Comparison of ENCODE assay signal across 1 cellular context in genomic region chr9:6412572-6413364, GRCh38.
A peak's percentile ranks its signal among the peaks of the same experiment; 100 is the strongest.
TF ChIP-seq lines count a peak whose summit lies in the region.

TSS of gene UHRF2 (plus strand) at chr9:6413199. CDS start at chr9:6413491, 292 bp downstream.

TF ChIP-seq in HepG2, 621 proteins besides CTCF, POLR2A, EP300 and RAD21 (continued from another document and continues in another):
- TF ChIP-seq STAT6 (CRISPR knock-in tag; IDR thresholded peaks at IDR 0.05; ENCODE audit: borderline replicate concordance) (0 out of 2 replicates have a peak, but pooled peaks have one; percentile 54), ZNF720 (CRISPR knock-in tag; IDR thresholded peaks at IDR 0.05) (no peak), SIX1 (CRISPR knock-in tag; IDR thresholded peaks at IDR 0.05; ENCODE audit: borderline replicate concordance) (no peak), ZNF770 (CRISPR knock-in tag; IDR thresholded peaks at IDR 0.05) (no peak), SMYD3 (CRISPR knock-in tag; IDR thresholded peaks at IDR 0.05) (no peak), ZNF337 (CRISPR knock-in tag; IDR thresholded peaks at IDR 0.05; ENCODE audit: borderline replicate concordance, low read depth) (no peak), ZC3H13 (CRISPR knock-in tag; IDR thresholded peaks at IDR 0.05) (no peak), ZNF124 (CRISPR knock-in tag; IDR thresholded peaks at IDR 0.05) (no peak), MEIS2 (CRISPR knock-in tag; IDR thresholded peaks at IDR 0.05) (peak; percentile 37; the same call in 1 of the 2 replicates), RBM39 (IDR thresholded peaks at IDR 0.05; ENCODE audit: low read depth, low read length, poor library complexity, severe bottlenecking) (no peak), HOXA9 (CRISPR knock-in tag; IDR thresholded peaks at IDR 0.05; ENCODE audit: borderline replicate concordance) (no peak), SNAPC5 (CRISPR knock-in tag; IDR thresholded peaks at IDR 0.05; ENCODE audit: borderline replicate concordance) (no peak), BORCS8-MEF2B (CRISPR knock-in tag; IDR thresholded peaks at IDR 0.05) (peak; percentile 72; the same call in 1 of the 2 replicates), RNF219 (CRISPR knock-in tag; IDR thresholded peaks at IDR 0.05) (no peak), ZNF263 (CRISPR knock-in tag; IDR thresholded peaks at IDR 0.05) (peak; percentile 44; the same call in 1 of the 2 replicates), JUN (CRISPR knock-in tag; IDR thresholded peaks at IDR 0.05) (no peak), MAF1 (CRISPR knock-in tag; IDR thresholded peaks at IDR 0.05; ENCODE audit: borderline replicate concordance) (no peak), PPARG (CRISPR knock-in tag; conservative IDR thresholded peaks at IDR 0.05) (peak; percentile 42; the same call in 1 of the 2 replicates), PBX2 (CRISPR knock-in tag; IDR thresholded peaks at IDR 0.05) (no peak), ZNF556 (CRISPR knock-in tag; IDR thresholded peaks at IDR 0.05; ENCODE audit: borderline replicate concordance) (no peak), SALL1 (CRISPR knock-in tag; IDR thresholded peaks at IDR 0.05) (peak; percentile 52; the same call in 1 of the 2 replicates), BCL6 (CRISPR knock-in tag; IDR thresholded peaks at IDR 0.05) (no peak), MBD4 (IDR thresholded peaks at IDR 0.05; ENCODE audit: borderline replicate concordance, low read length) (no peak), SALL2 (CRISPR knock-in tag; IDR thresholded peaks at IDR 0.05) (peak; percentile 86)
- TF ChIP-seq, protein P1, sequence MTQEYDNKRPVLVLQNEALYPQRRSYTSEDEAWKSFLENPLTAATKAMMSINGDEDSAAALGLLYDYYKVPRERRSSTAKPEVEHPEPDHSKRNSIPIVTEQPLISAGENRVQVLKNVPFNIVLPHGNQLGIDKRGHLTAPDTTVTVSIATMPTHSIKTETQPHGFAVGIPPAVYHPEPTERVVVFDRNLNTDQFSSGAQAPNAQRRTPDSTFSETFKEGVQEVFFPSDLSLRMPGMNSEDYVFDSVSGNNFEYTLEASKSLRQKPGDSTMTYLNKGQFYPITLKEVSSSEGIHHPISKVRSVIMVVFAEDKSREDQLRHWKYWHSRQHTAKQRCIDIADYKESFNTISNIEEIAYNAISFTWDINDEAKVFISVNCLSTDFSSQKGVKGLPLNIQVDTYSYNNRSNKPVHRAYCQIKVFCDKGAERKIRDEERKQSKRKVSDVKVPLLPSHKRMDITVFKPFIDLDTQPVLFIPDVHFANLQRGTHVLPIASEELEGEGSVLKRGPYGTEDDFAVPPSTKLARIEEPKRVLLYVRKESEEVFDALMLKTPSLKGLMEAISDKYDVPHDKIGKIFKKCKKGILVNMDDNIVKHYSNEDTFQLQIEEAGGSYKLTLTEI (CRISPR knock-in tag; conservative IDR thresholded peaks at IDR 0.05), result no peak
- TF ChIP-seq, protein P2, sequence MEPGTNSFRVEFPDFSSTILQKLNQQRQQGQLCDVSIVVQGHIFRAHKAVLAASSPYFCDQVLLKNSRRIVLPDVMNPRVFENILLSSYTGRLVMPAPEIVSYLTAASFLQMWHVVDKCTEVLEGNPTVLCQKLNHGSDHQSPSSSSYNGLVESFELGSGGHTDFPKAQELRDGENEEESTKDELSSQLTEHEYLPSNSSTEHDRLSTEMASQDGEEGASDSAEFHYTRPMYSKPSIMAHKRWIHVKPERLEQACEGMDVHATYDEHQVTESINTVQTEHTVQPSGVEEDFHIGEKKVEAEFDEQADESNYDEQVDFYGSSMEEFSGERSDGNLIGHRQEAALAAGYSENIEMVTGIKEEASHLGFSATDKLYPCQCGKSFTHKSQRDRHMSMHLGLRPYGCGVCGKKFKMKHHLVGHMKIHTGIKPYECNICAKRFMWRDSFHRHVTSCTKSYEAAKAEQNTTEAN (CRISPR knock-in tag; conservative IDR thresholded peaks at IDR 0.05), result peak; percentile 77; the same call in 1 of the 2 replicates
- TF ChIP-seq, protein P3, sequence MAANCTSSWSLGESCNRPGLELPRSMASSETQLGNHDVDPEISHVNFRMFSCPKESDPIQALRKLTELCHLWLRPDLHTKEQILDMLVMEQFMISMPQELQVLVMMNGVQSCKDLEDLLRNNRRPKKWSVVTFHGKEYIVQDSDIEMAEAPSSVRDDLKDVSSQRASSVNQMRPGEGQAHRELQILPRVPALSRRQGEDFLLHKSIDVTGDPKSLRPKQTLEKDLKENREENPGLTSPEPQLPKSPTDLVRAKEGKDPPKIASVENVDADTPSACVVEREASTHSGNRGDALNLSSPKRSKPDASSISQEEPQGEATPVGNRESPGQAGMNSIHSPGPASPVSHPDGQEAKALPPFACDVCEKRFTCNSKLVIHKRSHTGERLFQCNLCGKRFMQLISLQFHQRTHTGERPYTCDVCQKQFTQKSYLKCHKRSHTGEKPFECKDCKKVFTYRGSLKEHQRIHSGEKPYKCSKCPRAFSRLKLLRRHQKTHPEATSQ (CRISPR knock-in tag; IDR thresholded peaks at IDR 0.05; ENCODE audit: borderline replicate concordance), result peak; percentile 73; the same call in 1 of the 2 replicates
- TF ChIP-seq, protein P4, sequence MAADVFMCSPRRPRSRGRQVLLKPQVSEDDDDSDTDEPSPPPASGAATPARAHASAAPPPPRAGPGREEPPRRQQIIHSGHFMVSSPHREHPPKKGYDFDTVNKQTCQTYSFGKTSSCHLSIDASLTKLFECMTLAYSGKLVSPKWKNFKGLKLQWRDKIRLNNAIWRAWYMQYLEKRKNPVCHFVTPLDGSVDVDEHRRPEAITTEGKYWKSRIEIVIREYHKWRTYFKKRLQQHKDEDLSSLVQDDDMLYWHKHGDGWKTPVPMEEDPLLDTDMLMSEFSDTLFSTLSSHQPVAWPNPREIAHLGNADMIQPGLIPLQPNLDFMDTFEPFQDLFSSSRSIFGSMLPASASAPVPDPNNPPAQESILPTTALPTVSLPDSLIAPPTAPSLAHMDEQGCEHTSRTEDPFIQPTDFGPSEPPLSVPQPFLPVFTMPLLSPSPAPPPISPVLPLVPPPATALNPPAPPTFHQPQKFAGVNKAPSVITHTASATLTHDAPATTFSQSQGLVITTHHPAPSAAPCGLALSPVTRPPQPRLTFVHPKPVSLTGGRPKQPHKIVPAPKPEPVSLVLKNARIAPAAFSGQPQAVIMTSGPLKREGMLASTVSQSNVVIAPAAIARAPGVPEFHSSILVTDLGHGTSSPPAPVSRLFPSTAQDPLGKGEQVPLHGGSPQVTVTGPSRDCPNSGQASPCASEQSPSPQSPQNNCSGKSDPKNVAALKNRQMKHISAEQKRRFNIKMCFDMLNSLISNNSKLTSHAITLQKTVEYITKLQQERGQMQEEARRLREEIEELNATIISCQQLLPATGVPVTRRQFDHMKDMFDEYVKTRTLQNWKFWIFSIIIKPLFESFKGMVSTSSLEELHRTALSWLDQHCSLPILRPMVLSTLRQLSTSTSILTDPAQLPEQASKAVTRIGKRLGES (CRISPR knock-in tag; IDR thresholded peaks at IDR 0.05; ENCODE audit: borderline replicate concordance), result 0 out of 2 replicates have a peak, but pooled peaks have one; percentile 16
- TF ChIP-seq, protein P5, sequence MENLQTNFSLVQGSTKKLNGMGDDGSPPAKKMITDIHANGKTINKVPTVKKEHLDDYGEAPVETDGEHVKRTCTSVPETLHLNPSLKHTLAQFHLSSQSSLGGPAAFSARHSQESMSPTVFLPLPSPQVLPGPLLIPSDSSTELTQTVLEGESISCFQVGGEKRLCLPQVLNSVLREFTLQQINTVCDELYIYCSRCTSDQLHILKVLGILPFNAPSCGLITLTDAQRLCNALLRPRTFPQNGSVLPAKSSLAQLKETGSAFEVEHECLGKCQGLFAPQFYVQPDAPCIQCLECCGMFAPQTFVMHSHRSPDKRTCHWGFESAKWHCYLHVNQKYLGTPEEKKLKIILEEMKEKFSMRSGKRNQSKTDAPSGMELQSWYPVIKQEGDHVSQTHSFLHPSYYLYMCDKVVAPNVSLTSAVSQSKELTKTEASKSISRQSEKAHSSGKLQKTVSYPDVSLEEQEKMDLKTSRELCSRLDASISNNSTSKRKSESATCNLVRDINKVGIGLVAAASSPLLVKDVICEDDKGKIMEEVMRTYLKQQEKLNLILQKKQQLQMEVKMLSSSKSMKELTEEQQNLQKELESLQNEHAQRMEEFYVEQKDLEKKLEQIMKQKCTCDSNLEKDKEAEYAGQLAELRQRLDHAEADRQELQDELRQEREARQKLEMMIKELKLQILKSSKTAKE (CRISPR knock-in tag; IDR thresholded peaks at IDR 0.05; ENCODE audit: borderline replicate concordance), result no peak
